12 cellular contexts compared by ENCODE assay signal in the genomic region with DNA sequence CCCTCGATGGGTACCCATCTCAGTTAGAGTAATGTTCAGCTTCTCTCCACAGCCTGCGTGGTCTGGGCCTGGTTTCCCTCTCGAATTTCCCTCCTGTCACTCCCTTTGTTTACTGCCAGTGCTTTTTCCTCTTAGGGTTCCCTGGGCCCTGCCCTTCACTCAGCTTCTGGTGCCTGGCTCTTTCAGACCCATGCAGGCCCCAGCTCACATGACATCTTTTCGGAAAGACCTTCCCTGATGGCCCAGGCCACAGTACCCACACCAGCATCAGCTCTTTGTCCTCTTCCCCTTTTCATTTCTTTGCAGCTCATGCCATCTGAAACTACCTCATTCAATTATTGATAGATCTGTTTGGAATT.
A peak's percentile ranks its signal among the peaks of the same experiment; 100 is the strongest.
DNase-seq lines count a peak whose midpoint lies in the region; ATAC-seq lines count a peak whose summit lies in the region.
"Had no signal": no experiment of that assay in that cellular context is flagged by ENCODE, and none has a peak within 500 bp of the region (broad histone marks: within the 10 kb centered on the region; RNA-seq: fewer than 3 reads in every experiment).

No MANE protein-coding gene starts in this region.

- DNase-seq in activated CD4-positive, alpha-beta T cell treated with anti-CD3 and anti-CD28 coated beads, Interleukin-2, amount 10 ng/mL, durations not matched to agents 24 days and 14 days, result no peak
- no peak for DNase-seq in activated CD4-positive, alpha-beta T cell treated with anti-CD3 and anti-CD28 coated beads, Interleukin-2, amount 50 U/mL, for 48 hours
- no peak for DNase-seq in activated naive CD8-positive, alpha-beta T cell treated with anti-CD3 and anti-CD28 coated beads, Interleukin-2, amount 10 ng/mL, durations not matched to agents 7 days and 5 days
- DNase-seq in mesendoderm (no peak), EL (no peak), NCI-H524 (lab: John Stamatoyannopoulos, UW) (no peak)
- DNase-seq in stimulated activated naive CD8-positive, alpha-beta T cell treated with anti-CD3 and anti-CD28 coated beads, Interleukin-15, amount 100 ng/mL, for 72 hours, result no peak
- DNase-seq: activated naive CD4-positive, alpha-beta T cell treated with anti-CD3 and anti-CD28 coated beads, Interleukin-2, amount 50 U/mL, for 16 hours; NCI-H187; PC-3 had no signal

- intact Hi-C loops in activated CD4-positive, alpha-beta T cell treated with anti-CD3 and anti-CD28 coated beads, Interleukin-2, amount 10 ng/mL, durations not matched to agents 24 days and 14 days (cut with micrococcal nuclease), result loop anchor here (5.0 kb wide), 1 partner anchor 55 kb away; no protein-coding TSS in a partner anchor

- POLR2A ChIA-PET in activated naive CD8-positive, alpha-beta T cell treated with anti-CD3 and anti-CD28 coated beads, Interleukin-2, amount 10 ng/mL, durations not matched to agents 7 days and 5 days (lab: Charles Lee), result no interaction called here

- no peak for ATAC-seq in activated naive CD8-positive, alpha-beta T cell treated with anti-CD3 and anti-CD28 coated beads, Interleukin-2, amount 10 ng/mL, durations not matched to agents 7 days and 5 days (ENCODE audit: low read depth)
- ATAC-seq in stimulated activated naive CD8-positive, alpha-beta T cell treated with anti-CD3 and anti-CD28 coated beads, Interleukin-15, amount 100 ng/mL, for 72 hours, result peak; percentile 25
- ATAC-seq in GM21381 (IDR thresholded peaks at IDR 0.05; ENCODE audit: unreplicated experiment), result no peak
- ATAC-seq: PC-3 had no signal

- H3K4me3 Mint-ChIP-seq in activated CD4-positive, alpha-beta T cell treated with anti-CD3 and anti-CD28 coated beads, Interleukin-2, amount 10 ng/mL, durations not matched to agents 24 days and 14 days, result no peak overlapping the region
- no peak overlapping the region for H3K4me3 Mint-ChIP-seq in activated naive CD8-positive, alpha-beta T cell treated with anti-CD3 and anti-CD28 coated beads, Interleukin-2, amount 10 ng/mL, durations not matched to agents 7 days and 5 days
- H3K4me3 Mint-ChIP-seq in stimulated activated naive CD8-positive, alpha-beta T cell treated with anti-CD3 and anti-CD28 coated beads, Interleukin-15, amount 100 ng/mL, for 72 hours, result peak overlapping the region in 1 of 2 donors; percentile 12

- H4K8ac ChIP-seq in mesendoderm (ENCODE audit: low read depth, low read length), result no peak overlapping the region

- no peak overlapping the region for H2BK15ac ChIP-seq in mesendoderm (replicated peaks; ENCODE audit: low read depth)

- no peak overlapping the region for H2BK120ac ChIP-seq in mesendoderm (ENCODE audit: low read depth, low read length)

- no peak overlapping the region for H4K5ac ChIP-seq in mesendoderm (ENCODE audit: low read length)

- no peaks in the 10 kb centered on the region for H3K27me3 ChIP-seq in mesendoderm (ENCODE audit: insufficient read depth, low read length, poor library complexity)

- H3K4ac ChIP-seq in mesendoderm (ENCODE audit: low read depth, low read length), result no peak overlapping the region

- H3K9me3 Mint-ChIP-seq in activated CD4-positive, alpha-beta T cell treated with anti-CD3 and anti-CD28 coated beads, Interleukin-2, amount 10 ng/mL, durations not matched to agents 24 days and 14 days, result no peaks in the 10 kb centered on the region
- no peaks in the 10 kb centered on the region for H3K9me3 Mint-ChIP-seq in activated naive CD8-positive, alpha-beta T cell treated with anti-CD3 and anti-CD28 coated beads, Interleukin-2, amount 10 ng/mL, durations not matched to agents 7 days and 5 days
- no peaks in the 10 kb centered on the region for H3K9me3 Mint-ChIP-seq in stimulated activated naive CD8-positive, alpha-beta T cell treated with anti-CD3 and anti-CD28 coated beads, Interleukin-15, amount 100 ng/mL, for 72 hours

- H3K27me3 Mint-ChIP-seq in activated CD4-positive, alpha-beta T cell treated with anti-CD3 and anti-CD28 coated beads, Interleukin-2, amount 10 ng/mL, durations not matched to agents 24 days and 14 days, result no peaks in the 10 kb centered on the region
- H3K27me3 Mint-ChIP-seq in activated naive CD8-positive, alpha-beta T cell treated with anti-CD3 and anti-CD28 coated beads, Interleukin-2, amount 10 ng/mL, durations not matched to agents 7 days and 5 days, result no peaks in the 10 kb centered on the region
- H3K27me3 Mint-ChIP-seq in stimulated activated naive CD8-positive, alpha-beta T cell treated with anti-CD3 and anti-CD28 coated beads, Interleukin-15, amount 100 ng/mL, for 72 hours, result no peaks in the 10 kb centered on the region

- peaks cover 5% of the 10 kb centered on the region for H3K79me2 ChIP-seq in mesendoderm (ENCODE audit: control insufficient read depth, insufficient read depth, low read length)

- H3K56ac ChIP-seq in mesendoderm (ENCODE audit: low read length), result peak overlapping the region; percentile 0

- H3K79me1 ChIP-seq in mesendoderm (ENCODE audit: low read length), result peaks cover 20% of the 10 kb centered on the region

- H3K4me1 Mint-ChIP-seq in activated CD4-positive, alpha-beta T cell treated with anti-CD3 and anti-CD28 coated beads, Interleukin-2, amount 10 ng/mL, durations not matched to agents 24 days and 14 days, result peaks cover 24% of the 10 kb centered on the region
- peaks cover 31% of the 10 kb centered on the region for H3K4me1 Mint-ChIP-seq in activated naive CD8-positive, alpha-beta T cell treated with anti-CD3 and anti-CD28 coated beads, Interleukin-2, amount 10 ng/mL, durations not matched to agents 7 days and 5 days
- peaks cover 50% of the 10 kb centered on the region for H3K4me1 Mint-ChIP-seq in stimulated activated naive CD8-positive, alpha-beta T cell treated with anti-CD3 and anti-CD28 coated beads, Interleukin-15, amount 100 ng/mL, for 72 hours

- peaks cover 8% of the 10 kb centered on the region for H3K4me1 ChIP-seq in mesendoderm (ENCODE audit: control insufficient read depth, low read depth, low read length)
- H3K4me1 ChIP-seq: prostate gland had no signal

- H3K4me2 ChIP-seq in mesendoderm (ENCODE audit: low read length), result no peak overlapping the region

- H3K4me3 ChIP-seq in mesendoderm (ENCODE audit: low read length), result no peak overlapping the region
- H3K4me3 ChIP-seq: prostate gland had no signal

- H2AK5ac ChIP-seq in mesendoderm (ENCODE audit: low read length), result no peak overlapping the region

- no peak overlapping the region for H3K23ac ChIP-seq in mesendoderm (ENCODE audit: low read length)

- H3K27ac ChIP-seq in mesendoderm (ENCODE audit: low read depth, low read length), result no peak overlapping the region
- H3K27ac ChIP-seq: prostate gland had no signal

- H3K36me3 Mint-ChIP-seq in activated CD4-positive, alpha-beta T cell treated with anti-CD3 and anti-CD28 coated beads, Interleukin-2, amount 10 ng/mL, durations not matched to agents 24 days and 14 days (ENCODE audit: low read depth), result no peaks in the 10 kb centered on the region
- peaks cover 2% of the 10 kb centered on the region for H3K36me3 Mint-ChIP-seq in activated naive CD8-positive, alpha-beta T cell treated with anti-CD3 and anti-CD28 coated beads, Interleukin-2, amount 10 ng/mL, durations not matched to agents 7 days and 5 days

- no peak overlapping the region for H2BK5ac ChIP-seq in mesendoderm (ENCODE audit: low read length)

- no peak overlapping the region for H3K18ac ChIP-seq in mesendoderm (ENCODE audit: low read length)

- peak overlapping the region; percentile 35 for H3K27ac Mint-ChIP-seq in activated CD4-positive, alpha-beta T cell treated with anti-CD3 and anti-CD28 coated beads, Interleukin-2, amount 10 ng/mL, durations not matched to agents 24 days and 14 days
- H3K27ac Mint-ChIP-seq in activated naive CD8-positive, alpha-beta T cell treated with anti-CD3 and anti-CD28 coated beads, Interleukin-2, amount 10 ng/mL, durations not matched to agents 7 days and 5 days, result peak overlapping the region; percentile 70
- H3K27ac Mint-ChIP-seq in stimulated activated naive CD8-positive, alpha-beta T cell treated with anti-CD3 and anti-CD28 coated beads, Interleukin-15, amount 100 ng/mL, for 72 hours, result peak overlapping the region; percentile 43 to 90

- WGBS in mesendoderm (ENCODE audit: extremely low coverage, insufficient coverage, low lambda C conversion rate), result no CpG with 5 or more reads among the region's 4 CpGs

- no peak overlapping the region for H3K9ac ChIP-seq in mesendoderm (ENCODE audit: low read length)

- no peaks in the 10 kb centered on the region for H3K36me3 ChIP-seq in mesendoderm (ENCODE audit: control insufficient read depth, insufficient read depth, low read length)
- H3K36me3 ChIP-seq: prostate gland had no signal
